8 cellular contexts compared by ENCODE assay signal in genomic region chr7:64902806-64903721, GRCh38. TPM values are rescaled to one million over a fixed set of nuclear protein-coding genes. Genes with fewer than 3 reads are reported as not detected.
A peak's percentile ranks its signal among the peaks of the same experiment; 100 is the strongest.
DNase-seq lines count a peak whose midpoint lies in the region; ATAC-seq and TF ChIP-seq lines count a peak whose summit lies in the region.

TSS of gene ZNF273 (plus strand) at chr7:64903273. CDS start at chr7:64903318, 45 bp downstream.

- CTCF ChIA-PET in activated naive CD4-positive, alpha-beta T cell treated with anti-CD3 and anti-CD28 coated beads, Interleukin-2, amount 10 ng/mL, durations not matched to agents 7 days and 5 days (lab: Charles Lee): interaction anchor here (1.0 to 3.3 kb wide), 2 partner anchors 15 to 237 kb away, joined by 3 to 9 read pairs; partner anchors contain the start of gene ZNF107

- intact Hi-C loops in testis (cut with DNase I; ENCODE audit: low total_unique reads): no loop called here

- no peak for TF ChIP-seq POLR2A in testis (IDR thresholded peaks at IDR 0.05)

- in situ Hi-C loops in SK-MEL-5 (cut with HindIII; ENCODE audit: low pct_unique_long_range_greater_than_20kb, low sequenced_read_pairs): no loop called here

- H3K9me3 ChIP-seq in testis: no peaks in the 10 kb centered on the region

- H3K27ac ChIP-seq in testis: peak within 1 kb of the TSS; percentile 55 to 78

- H3K4me3 ChIP-seq in testis: peak within 1 kb of the TSS; percentile 72 to 89

- peak; percentile 95 for ATAC-seq in omental fat pad (ENCODE audit: low FRiP score)

- TF ChIP-seq CTCF in HFFc6 (IDR thresholded peaks at IDR 0.05) (no peak), omental fat pad (IDR thresholded peaks at IDR 0.05) (no peak), testis (IDR thresholded peaks at IDR 0.05) (no peak)

- no peaks in the 10 kb centered on the region for H3K36me3 ChIP-seq in testis (ENCODE audit: low read depth, missing control alignments)

- DNase-seq in GM04504 (ENCODE audit: low read depth) (peak; percentile 72), HFFc6 (peak; percentile 89), NAMALWA (ENCODE audit: low spot score) (peak; percentile 99), SK-MEL-5 (ENCODE audit: low read depth, low spot score) (peak; percentile 94), glomerular visceral epithelial cell (ENCODE audit: extremely low spot score) (peak; percentile 86), omental fat pad (ENCODE audit: low spot score) (peak; percentile 88), testis (peak; percentile 98)
- peak; percentile 96 for DNase-seq in activated naive CD4-positive, alpha-beta T cell treated with anti-CD3 and anti-CD28 coated beads, Interleukin-2, amount 10 ng/mL, durations not matched to agents 7 days and 5 days

- peak within 1 kb of the TSS; percentile 98 for H3K27ac Mint-ChIP-seq in HFFc6
- peak within 1 kb of the TSS; percentile 96 for H3K27ac Mint-ChIP-seq in activated naive CD4-positive, alpha-beta T cell treated with anti-CD3 and anti-CD28 coated beads, Interleukin-2, amount 10 ng/mL, durations not matched to agents 7 days and 5 days

- no peaks in the 10 kb centered on the region for H3K9me3 Mint-ChIP-seq in HFFc6
- H3K9me3 Mint-ChIP-seq in activated naive CD4-positive, alpha-beta T cell treated with anti-CD3 and anti-CD28 coated beads, Interleukin-2, amount 10 ng/mL, durations not matched to agents 7 days and 5 days: peaks cover 13% of the 10 kb centered on the region

- peaks cover 44% of the 10 kb centered on the region for H3K4me1 Mint-ChIP-seq in HFFc6 (ENCODE audit: low read depth)
- peaks cover 43% of the 10 kb centered on the region for H3K4me1 Mint-ChIP-seq in activated naive CD4-positive, alpha-beta T cell treated with anti-CD3 and anti-CD28 coated beads, Interleukin-2, amount 10 ng/mL, durations not matched to agents 7 days and 5 days

- 1% methylated on average over 18 to 34 of the region's 34 CpGs for WGBS in testis, 2 donors

- no peaks in the 10 kb centered on the region for H3K27me3 ChIP-seq in testis

- peaks cover 12% of the 10 kb centered on the region for H3K36me3 Mint-ChIP-seq in HFFc6 (ENCODE audit: low read depth)
- peaks cover 26% of the 10 kb centered on the region for H3K36me3 Mint-ChIP-seq in activated naive CD4-positive, alpha-beta T cell treated with anti-CD3 and anti-CD28 coated beads, Interleukin-2, amount 10 ng/mL, durations not matched to agents 7 days and 5 days

- H3K27me3 Mint-ChIP-seq in HFFc6 (ENCODE audit: insufficient read depth): peaks cover 2% of the 10 kb centered on the region; the same call in 1 of the 2 replicates
- H3K27me3 Mint-ChIP-seq in activated naive CD4-positive, alpha-beta T cell treated with anti-CD3 and anti-CD28 coated beads, Interleukin-2, amount 10 ng/mL, durations not matched to agents 7 days and 5 days: no peaks in the 10 kb centered on the region

- H3K4me3 Mint-ChIP-seq in HFFc6: peak within 1 kb of the TSS; percentile 99
- H3K4me3 Mint-ChIP-seq in activated naive CD4-positive, alpha-beta T cell treated with anti-CD3 and anti-CD28 coated beads, Interleukin-2, amount 10 ng/mL, durations not matched to agents 7 days and 5 days: peak within 1 kb of the TSS; percentile 96

- H3K4me1 ChIP-seq in testis: peaks cover 3% of the 10 kb centered on the region

RNA-seq across cellular contexts. Expression of gene ZNF273, which starts in this region (rescaled TPM):
- total RNA-seq in HFFc6 (2021; fragmentation: NEBNext Ultra II Directional; extraction: Animal tissue kit (Norgen Biotek cat#: 25700)): 1 to 10 TPM; 1.2 to 2.5 (median 2.0) TPM
- 8.1 and 9.0 TPM in 2 replicates for total RNA-seq in SK-MEL-5 (2014; rRNA removed; shearing (Covaris generic))
- 5.2 and 5.5 TPM in 2 replicates for polyA plus RNA-seq in SK-MEL-5 (2015; cell fraction: cytosol; rRNA removed)
- 5.1 and 6.2 TPM in 2 replicates for polyA plus RNA-seq in SK-MEL-5 (2015; cell fraction: nucleus; rRNA removed)
- total RNA-seq in omental fat pad (10 to 100 TPM in 1 of 4 donors, 1 to 10 TPM in 3; 2.4 to 12.9 (median 5.8) TPM), testis (10 to 100 TPM; 13.6 to 36.0 TPM)
- polyA plus RNA-seq in testis (ENCODE audit: insufficient read depth, low read depth, low replicate concordance): 10.6 TPM

Comparison
In these comparisons a context has a peak if more than half of its experiments do, and no peak if none do; other contexts are left out.
1. Peak in every context shown above with its lines: DNase-seq, ATAC-seq, H3K4me3 ChIP-seq and H3K27ac ChIP-seq.